8 cellular contexts compared by ENCODE assay signal in the genomic region with DNA sequence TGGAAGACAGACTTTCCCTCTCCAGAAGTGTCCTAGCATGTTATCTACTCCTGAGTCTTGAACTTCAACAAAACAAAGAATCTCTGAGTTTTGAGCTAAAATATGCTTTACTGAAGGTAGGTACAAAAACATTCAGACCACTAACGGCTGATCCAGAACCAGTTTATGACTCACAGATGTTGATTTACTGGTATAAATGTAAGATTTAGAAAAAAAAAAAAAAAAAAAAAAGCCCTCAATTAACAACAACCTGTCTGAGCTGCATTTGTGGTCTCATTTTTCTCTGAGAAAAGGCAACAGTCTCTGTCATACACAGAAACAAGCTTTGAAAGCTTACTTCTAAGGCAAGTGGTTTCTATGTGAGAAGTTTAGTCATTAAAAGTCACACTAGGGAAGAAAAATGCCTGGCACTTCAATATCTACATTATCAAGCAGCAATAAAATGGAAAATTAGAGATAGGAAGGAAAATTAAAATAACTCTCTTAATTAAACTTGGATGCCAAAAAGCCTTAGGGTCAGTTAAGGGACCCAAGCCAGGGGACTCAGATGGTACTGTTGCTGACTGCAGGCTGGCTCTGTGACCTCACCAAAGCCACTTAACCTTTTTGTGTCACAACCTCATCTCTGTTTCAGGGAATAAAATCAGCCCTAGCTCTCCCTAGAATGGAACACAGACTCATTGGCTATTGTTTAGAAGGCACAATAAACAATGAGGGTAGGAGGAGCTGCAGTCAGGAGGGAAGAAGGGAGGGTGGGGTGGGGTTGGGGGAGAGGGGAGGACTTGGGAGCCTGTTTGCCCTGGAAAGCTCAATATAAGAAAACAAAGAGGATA.
DNase-seq lines count a peak whose midpoint lies in the region; FAIRE-seq and TF ChIP-seq lines count a peak whose summit lies in the region.

No MANE protein-coding gene starts in this region.

- H3K27me3 ChIP-seq in esophagus muscularis mucosa (no peaks in the 10 kb centered on the region), skeletal muscle satellite cell (ENCODE audit: control insufficient read depth, insufficient read depth, low read length) (no peaks in the 10 kb centered on the region)

- H3K36me3 ChIP-seq in esophagus muscularis mucosa (no peaks in the 10 kb centered on the region), skeletal muscle satellite cell (ENCODE audit: insufficient read depth, low read length) (no peaks in the 10 kb centered on the region)

- H3K9ac ChIP-seq in skeletal muscle satellite cell (ENCODE audit: low read depth, low read length): peak overlapping the region; percentile 56

- WGBS in esophagus muscularis mucosa: 42% methylated on average over 1 of the region's 1 CpG

- TF ChIP-seq CTCF in esophagus muscularis mucosa (IDR thresholded peaks at IDR 0.05): no peak

- FAIRE-seq in H54 (lab: Jason Lieb, UNC): peak; percentile 58

- no peak for TF ChIP-seq EP300 in esophagus muscularis mucosa (IDR thresholded peaks at IDR 0.05)

- TF ChIP-seq POLR2A in H54 (IDR thresholded peaks at IDR 0.05; ENCODE audit: low read depth, low read length): no peak
- TF ChIP-seq POLR2A in Raji (IDR thresholded peaks at IDR 0.05; ENCODE audit: insufficient read depth, low read depth, low read length): peak; percentile 23; the same call in 1 of the 2 replicates
- no peak for TF ChIP-seq POLR2A in esophagus muscularis mucosa (IDR thresholded peaks at IDR 0.05; ENCODE audit: low read depth)

- H3K4me1 ChIP-seq in esophagus muscularis mucosa: peaks cover 21 to 42% (median 30%) of the 10 kb centered on the region in 4 donors
- H3K4me1 ChIP-seq in skeletal muscle satellite cell (ENCODE audit: control insufficient read depth, insufficient read depth, low read length): peaks cover 45% of the 10 kb centered on the region

- no peaks in the 10 kb centered on the region for H3K9me3 ChIP-seq in esophagus muscularis mucosa
- H3K9me3 ChIP-seq in skeletal muscle satellite cell (replicated peaks; ENCODE audit: low read length): no peaks in the 10 kb centered on the region

- intact Hi-C loops in esophagus muscularis mucosa (cut with DNase I): no loop called here

- no peak for DNase-seq in H54 (ENCODE audit: insufficient read length, low spot score)
- peak; percentile 24 for DNase-seq in esophagus muscularis mucosa (ENCODE audit: extremely low spot score)
- DNase-seq in NCI-H2107 (lab: John Stamatoyannopoulos, UW): no peak
- no peak for DNase-seq in AML-193 (lab: John Stamatoyannopoulos, UW)
- DNase-seq in amniotic stem cell (lab: John Stamatoyannopoulos, UW): no peak
- no peak for DNase-seq in MV-4-11 (lab: John Stamatoyannopoulos, UW)

- H3K4me2 ChIP-seq in skeletal muscle satellite cell (ENCODE audit: low read length): peak overlapping the region; percentile 25

- peak overlapping the region in 1 of 4 donors; percentile 34 for H3K27ac ChIP-seq in esophagus muscularis mucosa (replicated peaks in 1 of 4)

- no peak overlapping the region for H3K4me3 ChIP-seq in esophagus muscularis mucosa
- no peak overlapping the region for H3K4me3 ChIP-seq in skeletal muscle satellite cell (ENCODE audit: low read length)
